ENCODE assay signal across 27 cellular contexts in the genomic region with DNA sequence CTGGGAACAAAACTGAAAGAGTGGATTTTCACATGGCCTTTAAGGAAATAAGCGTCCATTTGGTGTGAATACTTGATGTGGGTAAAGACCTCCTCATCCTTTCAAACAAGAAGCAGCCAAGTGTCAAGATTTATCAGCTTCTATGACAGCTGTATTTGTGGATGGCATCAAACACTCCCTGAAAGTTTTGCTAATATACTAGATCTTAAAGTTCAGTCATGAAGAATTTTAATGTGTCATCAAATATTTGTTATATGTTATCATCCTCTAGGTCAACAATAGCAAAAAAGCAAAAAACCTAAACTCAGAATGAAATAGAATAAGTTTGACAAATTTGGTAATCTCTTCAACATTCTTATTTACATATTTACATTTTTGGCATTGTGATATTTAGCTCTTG. TPM values are rescaled to one million over a fixed set of nuclear protein-coding genes. Genes with fewer than 3 reads are reported as not detected.
DNase-seq lines count a peak whose midpoint lies in the region; ATAC-seq, FAIRE-seq and TF ChIP-seq lines count a peak whose summit lies in the region.
"Had no signal": no experiment of that assay in that cellular context is flagged by ENCODE, and none has a peak within 500 bp of the region (broad histone marks: within the 10 kb centered on the region; RNA-seq: fewer than 3 reads in every experiment).

No MANE protein-coding gene starts in this region.

- H3K4me1 Mint-ChIP-seq in glutamatergic neuron (ENCODE audit: low read depth, unreplicated experiment) = peaks cover 40% of the 10 kb centered on the region
- no peaks in the 10 kb centered on the region for H3K4me1 Mint-ChIP-seq in T-helper 2 cell treated with Interferon-gamma antibody and Interleukin-4, amounts not matched to agents 5 μg/mL and 100 μg/mL, for 36 hours (ENCODE audit: low read depth)
- peaks cover 8% of the 10 kb centered on the region for H3K4me1 Mint-ChIP-seq in endodermal cell

- POLR2A ChIA-PET in A549 (lab: Yijun Ruan, JAX) = no interaction called here

- H3K27me3 Mint-ChIP-seq in glutamatergic neuron (ENCODE audit: unreplicated experiment) = peaks cover 2% of the 10 kb centered on the region
- H3K27me3 Mint-ChIP-seq in T-helper 2 cell treated with Interferon-gamma antibody and Interleukin-4, amounts not matched to agents 5 μg/mL and 100 μg/mL, for 36 hours (ENCODE audit: low read depth) = peaks cover 16% of the 10 kb centered on the region
- H3K27me3 Mint-ChIP-seq in endodermal cell (ENCODE audit: insufficient read depth) = peaks cover 6% of the 10 kb centered on the region

- no peak overlapping the region for H3K4me2 ChIP-seq in A549
- H3K4me2 ChIP-seq: PC-9 had no signal

- no peaks in the 10 kb centered on the region for H3K9me3 Mint-ChIP-seq in glutamatergic neuron (ENCODE audit: unreplicated experiment)
- H3K9me3 Mint-ChIP-seq in T-helper 2 cell treated with Interferon-gamma antibody and Interleukin-4, amounts not matched to agents 5 μg/mL and 100 μg/mL, for 36 hours = no peaks in the 10 kb centered on the region
- H3K9me3 Mint-ChIP-seq in endodermal cell = no peaks in the 10 kb centered on the region

- 57% methylated on average over 1 of the region's 1 CpG for WGBS in A549 (ENCODE audit: missing lambda C conversion rate)
- WGBS in endodermal cell (ENCODE audit: insufficient coverage in 1 of 2, insufficient read length in 1 of 2), 2 experiments = 86 to 92% methylated on average over 1 of the region's 1 CpG

- H3K4me3 ChIP-seq in A549 = no peak overlapping the region
- no peak overlapping the region for H3K4me3 ChIP-seq in adipocyte (ENCODE audit: low read length)
- no peak overlapping the region for H3K4me3 ChIP-seq in endodermal cell (ENCODE audit: low read length)
- H3K4me3 ChIP-seq: MG63, PC-9 had no signal

- H3K4me3 Mint-ChIP-seq in glutamatergic neuron (ENCODE audit: unreplicated experiment) = peak overlapping the region; percentile 8
- no peak overlapping the region for H3K4me3 Mint-ChIP-seq in T-helper 2 cell treated with Interferon-gamma antibody and Interleukin-4, amounts not matched to agents 5 μg/mL and 100 μg/mL, for 36 hours
- no peak overlapping the region for H3K4me3 Mint-ChIP-seq in endodermal cell

- H3K27me3 ChIP-seq in adipocyte (replicated peaks; ENCODE audit: control insufficient read depth, insufficient read depth, low read length) (no peaks in the 10 kb centered on the region), endodermal cell (ENCODE audit: control insufficient read depth, insufficient read depth, low read length, poor library complexity, severe bottlenecking) (peaks cover 4% of the 10 kb centered on the region)

- TF ChIP-seq CTCF in A549 (IDR thresholded peaks at IDR 0.05) = no peak
- no peak for TF ChIP-seq CTCF in glutamatergic neuron (IDR thresholded peaks at IDR 0.05; ENCODE audit: partially characterized antibody, unreplicated experiment)
- no peak for TF ChIP-seq CTCF in endodermal cell (conservative IDR thresholded peaks at IDR 0.05)

- peak; percentile 39 for FAIRE-seq in A549 (lab: Jason Lieb, UNC)
- FAIRE-seq: G401.6, H1 had no signal

- H3K9ac ChIP-seq in adipocyte (ENCODE audit: low read length) (no peak overlapping the region), endodermal cell (ENCODE audit: extremely low read depth, low read length, poor library complexity, severe bottlenecking) (no peak overlapping the region)

- DNase-seq in A549 (ENCODE audit: low read depth in 1 of 2, low spot score in 1 of 2) (no peak), HCEC 1CT (peak; percentile 37), adipocyte (ENCODE audit: low read depth) (peak; percentile 23), glutamatergic neuron (no peak), endodermal cell (no peak), kidney tubule cell (ENCODE audit: low spot score) (no peak)
- DNase-seq in T-helper 2 cell treated with Interferon-gamma antibody and Interleukin-4, amounts not matched to agents 5 μg/mL and 100 μg/mL, for 36 hours (ENCODE audit: low spot score) = no peak
- DNase-seq: 8988T; Calu3; DMS153; DND-41; MG63; NCI-H1105 treated with DMSO at 0.1 percent for 48 hours; NCI-H146; NCI-H1930; NCI-H446 treated with DMSO at 0.1 percent for 48 hours; NCI-H526; NCI-H82; NK-92 treated with Interleukin-12 subunit alpha and Interleukin-12 subunit beta, amount 100 ng/mL, for 24 hours; PC-9; RPMI8226; SHP77 had no signal

- ATAC-seq in A549 (no peak), HG03045 (IDR thresholded peaks at IDR 0.05; ENCODE audit: unreplicated experiment) (no peak)
- ATAC-seq: HCT116 had no signal

- TF ChIP-seq POLR2A in A549 (IDR thresholded peaks at IDR 0.05; ENCODE audit: low read length) = no peak

- H3K36me3 ChIP-seq in adipocyte (ENCODE audit: control insufficient read depth, insufficient read depth, low read length, severe bottlenecking) (no peaks in the 10 kb centered on the region), endodermal cell (ENCODE audit: control insufficient read depth, insufficient read depth, low read length) (no peaks in the 10 kb centered on the region)
- H3K36me3 ChIP-seq: MG63 had no signal

- H3K4me1 ChIP-seq in A549 (no peaks in the 10 kb centered on the region), adipocyte (ENCODE audit: control insufficient read depth, insufficient read depth, low read length) (peaks cover 5% of the 10 kb centered on the region), endodermal cell (ENCODE audit: control insufficient read depth, insufficient read depth, low read length) (no peaks in the 10 kb centered on the region)

- CTCF ChIA-PET in A549 (lab: Yijun Ruan, JAX) = interaction anchor here (0.6 to 1.2 kb wide), 3 partner anchors 48 to 662 kb away, joined by 3 to 4 read pairs (median 4); no protein-coding TSS in a partner anchor

- no peak for TF ChIP-seq EP300 in A549 (IDR thresholded peaks at IDR 0.05)

- no peak overlapping the region for H3K27ac Mint-ChIP-seq in glutamatergic neuron (ENCODE audit: unreplicated experiment)
- H3K27ac Mint-ChIP-seq in T-helper 2 cell treated with Interferon-gamma antibody and Interleukin-4, amounts not matched to agents 5 μg/mL and 100 μg/mL, for 36 hours = no peak overlapping the region
- H3K27ac Mint-ChIP-seq in endodermal cell = no peak overlapping the region

- H3K9me3 ChIP-seq in A549 (no peaks in the 10 kb centered on the region), adipocyte (ENCODE audit: control insufficient read depth, low read length) (no peaks in the 10 kb centered on the region), endodermal cell (ENCODE audit: control insufficient read depth, low read length) (no peaks in the 10 kb centered on the region)
- H3K9me3 ChIP-seq: MG63 had no signal

- no peaks in the 10 kb centered on the region for H3K36me3 Mint-ChIP-seq in glutamatergic neuron (ENCODE audit: unreplicated experiment)
- H3K36me3 Mint-ChIP-seq in T-helper 2 cell treated with Interferon-gamma antibody and Interleukin-4, amounts not matched to agents 5 μg/mL and 100 μg/mL, for 36 hours (ENCODE audit: low read depth) = no peaks in the 10 kb centered on the region
- H3K36me3 Mint-ChIP-seq in endodermal cell (ENCODE audit: low read depth) = no peaks in the 10 kb centered on the region

- TF ChIP-seq RAD21 in A549 (conservative IDR thresholded peaks at IDR 0.05 in 1 of 2, IDR thresholded peaks at IDR 0.05 in 1 of 2) = no peak

- H3K27ac ChIP-seq in A549 = no peak overlapping the region
- no peak overlapping the region for H3K27ac ChIP-seq in endodermal cell (ENCODE audit: low read depth, low read length)
- H3K27ac ChIP-seq: HL-60, PC-9 had no signal

TF ChIP-seq in A549, 52 proteins besides CTCF, POLR2A, EP300 and RAD21:
- peak; percentile 78 for TF ChIP-seq MAFK (IDR thresholded peaks at IDR 0.05; ENCODE audit: partially characterized antibody)
- TF ChIP-seq, protein P1, sequence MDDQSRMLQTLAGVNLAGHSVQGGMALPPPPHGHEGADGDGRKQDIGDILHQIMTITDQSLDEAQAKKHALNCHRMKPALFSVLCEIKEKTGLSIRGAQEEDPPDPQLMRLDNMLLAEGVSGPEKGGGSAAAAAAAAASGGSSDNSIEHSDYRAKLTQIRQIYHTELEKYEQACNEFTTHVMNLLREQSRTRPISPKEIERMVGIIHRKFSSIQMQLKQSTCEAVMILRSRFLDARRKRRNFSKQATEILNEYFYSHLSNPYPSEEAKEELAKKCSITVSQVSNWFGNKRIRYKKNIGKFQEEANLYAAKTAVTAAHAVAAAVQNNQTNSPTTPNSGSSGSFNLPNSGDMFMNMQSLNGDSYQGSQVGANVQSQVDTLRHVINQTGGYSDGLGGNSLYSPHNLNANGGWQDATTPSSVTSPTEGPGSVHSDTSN (IDR thresholded peaks at IDR 0.05) = no peak

RNA-seq across cellular contexts. Expression of gene LYSMD4, which starts 29.1 kb away (rescaled TPM):
- polyA plus RNA-seq in A549 (2011; rRNA removed) = 3.8 TPM in 2 replicates
- polyA plus RNA-seq in A549 (2012; cell fraction: cytosol; rRNA removed) = 4.8 and 5.6 TPM in 2 replicates
- 12.3 and 18.5 TPM in 2 replicates for polyA plus RNA-seq in A549 (2012; cell fraction: nucleus; rRNA removed)
- polyA plus RNA-seq in A549 (2017; fragmentation: RNase III; extraction: RNeasy Plus Mini Kit Qiagen cat#74134 plus additional on column Dnase treatment) = 5.4 to 6.0 TPM (median 6.0 TPM) in 3 replicates
- 5.5 and 5.9 TPM in 2 replicates for polyA minus RNA-seq in A549 (2011; rRNA and poly(A)+ RNA removed)
- total RNA-seq in glutamatergic neuron (ENCODE audit: unreplicated experiment) = 49.8 TPM
- 10 to 100 TPM in 1 of 2 donors, 1 to 10 TPM in 1; 8.9 to 12.6 TPM for total RNA-seq in endodermal cell
- polyA plus RNA-seq in endodermal cell (2013, experiment 1 of 2) = 11.5 TPM
- polyA plus RNA-seq in endodermal cell (2013, experiment 2 of 2) = 11.0 TPM

Comparison
In these comparisons a context has a peak if more than half of its experiments do, and no peak if none do; other contexts are left out.
1. DNase-seq: peak in HCEC 1CT (single experiment) and adipocyte (single experiment); none in A549 (0 of 2), glutamatergic neuron (single experiment), T-helper 2 cell treated with Interferon-gamma antibody and Interleukin-4, amounts not matched to agents 5 μg/mL and 100 μg/mL, for 36 hours (single experiment), endodermal cell (single experiment) and kidney tubule cell (single experiment).